1 cellular context compared by ENCODE assay signal in genomic region chr4:2930135-2930805, GRCh38.
TF ChIP-seq lines count a peak whose summit lies in the region.

No MANE protein-coding gene starts in this region.

TF ChIP-seq in IMR-90, 13 proteins besides CTCF, POLR2A, EP300 and RAD21:
- TF ChIP-seq FOS (IDR thresholded peaks at IDR 0.05; ENCODE audit: low read depth, low read length) (no peak), SMC3 (IDR thresholded peaks at IDR 0.05; ENCODE audit: low read depth, low read length) (no peak), CHD1 (IDR thresholded peaks at IDR 0.05; ENCODE audit: low read depth, low read length) (no peak), RFX5 (IDR thresholded peaks at IDR 0.05; ENCODE audit: low read depth, low read length) (no peak), MAFK (IDR thresholded peaks at IDR 0.05; ENCODE audit: low read depth, low read length) (no peak), CEBPB (IDR thresholded peaks at IDR 0.05; ENCODE audit: low read depth, low read length) (no peak), NFE2L2 (IDR thresholded peaks at IDR 0.05; ENCODE audit: low read depth, low read length) (no peak), USF2 (IDR thresholded peaks at IDR 0.05; ENCODE audit: low read depth, low read length) (no peak), RCOR1 (IDR thresholded peaks at IDR 0.05; ENCODE audit: insufficient replicate concordance, low read length) (no peak), MAZ (IDR thresholded peaks at IDR 0.05; ENCODE audit: borderline replicate concordance, low read depth, low read length) (no peak), ELK1 (IDR thresholded peaks at IDR 0.05; ENCODE audit: borderline replicate concordance, low read depth, low read length) (no peak), MXI1 (IDR thresholded peaks at IDR 0.05; ENCODE audit: borderline replicate concordance, low read depth, low read length) (no peak), BHLHE40 (IDR thresholded peaks at IDR 0.05; ENCODE audit: low read depth, low read length) (no peak)
